ENCODE assay signal across 29 cellular contexts in the genomic region with DNA sequence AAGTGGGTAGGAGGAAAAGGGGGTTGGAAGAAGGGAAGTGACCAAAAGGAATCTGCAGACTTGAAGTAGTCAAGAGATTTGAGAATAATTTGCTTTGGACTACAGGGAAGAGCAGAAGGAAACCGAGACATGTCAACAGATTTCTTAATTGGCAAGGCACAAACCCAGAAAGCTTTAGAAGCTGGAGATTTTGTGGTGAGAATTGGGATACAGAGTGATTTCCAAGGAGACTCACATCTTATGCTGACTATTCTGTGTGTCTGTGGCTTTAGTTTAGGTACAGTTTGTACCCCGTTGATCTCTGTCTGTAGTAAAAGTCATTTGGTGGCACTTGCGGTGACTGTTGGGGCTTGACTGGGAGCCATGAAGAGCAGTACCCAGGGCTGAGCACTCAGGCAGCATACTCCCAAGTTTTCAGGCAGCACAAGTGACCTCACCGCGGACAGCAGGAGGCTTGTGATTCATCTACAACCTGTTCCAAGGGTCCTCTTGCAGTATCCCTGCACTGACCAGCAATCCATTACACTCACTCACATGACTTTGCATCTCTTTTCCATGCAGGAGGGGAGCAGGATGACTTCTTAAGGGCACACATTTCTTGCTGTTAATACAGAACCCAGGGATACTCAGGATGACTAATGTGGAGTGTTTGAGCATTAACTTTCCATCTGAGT.
DNase-seq lines count a peak whose midpoint lies in the region; ATAC-seq and TF ChIP-seq lines count a peak whose summit lies in the region.
"Had no signal": no experiment of that assay in that cellular context is flagged by ENCODE, and none has a peak within 500 bp of the region (broad histone marks: within the 10 kb centered on the region; RNA-seq: fewer than 3 reads in every experiment).

No MANE protein-coding gene starts in this region.

- no peak for DNase-seq in Right ventricle myocardium superior
- no peak for DNase-seq in right atrium auricular region (ENCODE audit: low spot score)
- DNase-seq in epithelial cell of proximal tubule (ENCODE audit: low read depth), result peak; percentile 99
- peak; percentile 57 for DNase-seq in kidney glomerular epithelial cell (lab: John Stamatoyannopoulos, UW)
- DNase-seq in COLO668 (lab: John Stamatoyannopoulos, UW; ENCODE audit: unreplicated experiment), result no peak
- DNase-seq in nephron progenitor cell, result no peak
- DNase-seq in amygdala (lab: John Stamatoyannopoulos, UW), result no peak
- no peak for DNase-seq in stimulated activated CD4-positive, alpha-beta T cell treated with anti-CD3 and anti-CD28 coated beads, Interleukin-2, amount 100 ng/mL, for 24 hours
- DNase-seq: 8988T; activated CD4-positive, alpha-beta T cell treated with anti-CD3 and anti-CD28 coated beads for 48 hours; activated CD8-positive, alpha-beta memory T cell treated with anti-CD3 and anti-CD28 coated beads, Interleukin-2, amount 10 ng/mL, durations not matched to agents 7 days and 5 days; activated naive CD4-positive, alpha-beta T cell treated with anti-CD3 and anti-CD28 coated beads, Interleukin-2, amount 10 ng/mL, durations not matched to agents 7 days and 5 days; Calu3; effector CD8-positive, alpha-beta T cell; KG1; NCI-H524; posterior cingulate gyrus; stimulated activated CD4-positive, alpha-beta T cell treated with anti-CD3 and anti-CD28 coated beads, Interleukin-2, amount 100 ng/mL, for 48 hours; stimulated activated naive CD4-positive, alpha-beta T cell; T-helper 2 cell had no signal

- peaks cover 17% of the 10 kb centered on the region for H3K4me1 Mint-ChIP-seq in nephron progenitor cell
- H3K4me1 Mint-ChIP-seq: activated CD8-positive, alpha-beta memory T cell treated with anti-CD3 and anti-CD28 coated beads, Interleukin-2, amount 10 ng/mL, durations not matched to agents 7 days and 5 days; activated naive CD4-positive, alpha-beta T cell treated with anti-CD3 and anti-CD28 coated beads, Interleukin-2, amount 10 ng/mL, durations not matched to agents 7 days and 5 days had no signal

- peaks cover 25% of the 10 kb centered on the region for H3K36me3 Mint-ChIP-seq in nephron progenitor cell (ENCODE audit: low read depth)
- H3K36me3 Mint-ChIP-seq: activated CD8-positive, alpha-beta memory T cell treated with anti-CD3 and anti-CD28 coated beads, Interleukin-2, amount 10 ng/mL, durations not matched to agents 7 days and 5 days; activated naive CD4-positive, alpha-beta T cell treated with anti-CD3 and anti-CD28 coated beads, Interleukin-2, amount 10 ng/mL, durations not matched to agents 7 days and 5 days had no signal

- ATAC-seq in Right ventricle myocardium superior (ENCODE audit: poor library complexity), result peak; percentile 48
- ATAC-seq: activated CD8-positive, alpha-beta memory T cell treated with anti-CD3 and anti-CD28 coated beads, Interleukin-2, amount 10 ng/mL, durations not matched to agents 7 days and 5 days; esophagus mucosa; HCT116; natural killer cell treated with Interleukin-12 subunit alpha and Interleukin-12 subunit beta and Interleukin-15 and Interleukin-18, amount 100 ng/mL, for 72 hours; Panc1 had no signal

- H3K27me3 Mint-ChIP-seq in nephron progenitor cell (ENCODE audit: low read depth, poor library complexity), result peaks cover 2% of the 10 kb centered on the region
- H3K27me3 Mint-ChIP-seq: activated naive CD4-positive, alpha-beta T cell treated with anti-CD3 and anti-CD28 coated beads, Interleukin-2, amount 10 ng/mL, durations not matched to agents 7 days and 5 days had no signal

- no peak overlapping the region for H3K27ac ChIP-seq in right atrium auricular region
- H3K27ac ChIP-seq: ascending aorta, BLaER1, skin epidermis, thoracic aorta had no signal

- H3K27me3 ChIP-seq in right atrium auricular region, result no peaks in the 10 kb centered on the region
- H3K27me3 ChIP-seq: ascending aorta, BLaER1 had no signal

- no peak for TF ChIP-seq CTCF in right atrium auricular region (IDR thresholded peaks at IDR 0.05)
- TF ChIP-seq CTCF in epithelial cell of proximal tubule (conservative IDR thresholded peaks at IDR 0.05; ENCODE audit: low read depth, low read length), result no peak
- no peak for TF ChIP-seq CTCF in nephron progenitor cell (IDR thresholded peaks at IDR 0.05)

- intact Hi-C loops in Right ventricle myocardium superior (cut with DNase I), result no loop called here

- peaks cover 2% of the 10 kb centered on the region for H3K9me3 Mint-ChIP-seq in nephron progenitor cell

- no peaks in the 10 kb centered on the region for H3K4me1 ChIP-seq in right atrium auricular region
- H3K4me1 ChIP-seq: ascending aorta had no signal

- H3K9me3 ChIP-seq in right atrium auricular region, result peaks cover 0 to 19% of the 10 kb centered on the region in 2 donors

- no peak overlapping the region for H3K4me3 Mint-ChIP-seq in nephron progenitor cell
- H3K4me3 Mint-ChIP-seq: activated CD8-positive, alpha-beta memory T cell treated with anti-CD3 and anti-CD28 coated beads, Interleukin-2, amount 10 ng/mL, durations not matched to agents 7 days and 5 days; activated naive CD4-positive, alpha-beta T cell treated with anti-CD3 and anti-CD28 coated beads, Interleukin-2, amount 10 ng/mL, durations not matched to agents 7 days and 5 days; mesothelial cell of epicardium; natural killer cell treated with Interleukin-12 subunit alpha and Interleukin-12 subunit beta and Interleukin-15 and Interleukin-18, amount 100 ng/mL, for 72 hours had no signal

- H3K4me3 ChIP-seq in right atrium auricular region (no peak overlapping the region), epithelial cell of proximal tubule (ENCODE audit: low read depth, low read length) (no peak overlapping the region)
- H3K4me3 ChIP-seq: ascending aorta, BLaER1, skin epidermis, thoracic aorta had no signal

- H3K27ac Mint-ChIP-seq in nephron progenitor cell, result no peak overlapping the region
- H3K27ac Mint-ChIP-seq: activated CD8-positive, alpha-beta memory T cell treated with anti-CD3 and anti-CD28 coated beads, Interleukin-2, amount 10 ng/mL, durations not matched to agents 7 days and 5 days; activated naive CD4-positive, alpha-beta T cell treated with anti-CD3 and anti-CD28 coated beads, Interleukin-2, amount 10 ng/mL, durations not matched to agents 7 days and 5 days; mesothelial cell of epicardium; natural killer cell treated with Interleukin-12 subunit alpha and Interleukin-12 subunit beta and Interleukin-15 and Interleukin-18, amount 100 ng/mL, for 72 hours had no signal

- no peaks in the 10 kb centered on the region for H3K36me3 ChIP-seq in right atrium auricular region
- H3K36me3 ChIP-seq: ascending aorta, BLaER1, thoracic aorta had no signal

Comparison
In these comparisons a context has a peak if more than half of its experiments do, and no peak if none do; other contexts are left out.
1. DNase-seq: peak in epithelial cell of proximal tubule (single experiment) and kidney glomerular epithelial cell (single experiment); none in Right ventricle myocardium superior (single experiment), right atrium auricular region (single experiment), COLO668 (single experiment), nephron progenitor cell (single experiment), amygdala (0 of 56) and stimulated activated CD4-positive, alpha-beta T cell treated with anti-CD3 and anti-CD28 coated beads, Interleukin-2, amount 100 ng/mL, for 24 hours (0 of 2).